1 cellular context compared by ENCODE assay signal in the genomic region with DNA sequence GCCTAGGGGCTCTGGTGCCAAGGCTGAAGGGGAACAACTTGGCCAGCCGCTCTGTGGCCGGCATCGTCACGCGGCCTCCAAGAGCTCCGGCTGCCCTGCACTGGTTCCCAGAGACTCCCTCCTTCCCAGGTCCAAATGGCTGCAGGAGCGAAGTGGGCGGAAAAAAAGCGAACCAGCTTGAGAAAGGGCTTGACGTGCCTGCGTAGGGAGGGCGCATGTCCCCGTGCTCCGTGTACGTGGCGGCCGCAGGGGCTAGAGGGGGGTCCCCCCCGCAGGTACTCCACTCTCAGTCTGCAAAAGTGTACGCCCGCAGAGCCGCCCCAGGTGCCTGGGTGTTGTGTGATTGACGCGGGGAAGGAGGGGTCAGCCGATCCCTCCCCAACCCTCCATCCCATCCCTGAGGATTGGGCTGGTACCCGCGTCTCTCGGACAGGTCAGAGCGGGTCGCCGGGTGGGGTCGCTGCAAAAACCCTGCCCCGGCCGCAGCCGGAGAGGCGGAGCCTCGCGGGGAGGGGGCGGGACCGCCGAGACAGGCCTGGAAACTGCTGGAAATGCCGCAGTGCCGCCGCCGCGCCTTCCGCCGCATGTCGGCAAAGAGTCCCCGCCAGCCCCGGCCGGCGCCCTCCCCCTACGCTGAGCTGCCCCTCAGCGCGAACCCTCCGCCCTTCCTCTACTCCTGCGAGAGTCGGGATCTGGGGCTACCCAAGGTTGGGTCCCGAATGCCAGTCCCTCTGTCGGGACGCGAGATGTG.
TF ChIP-seq lines count a peak whose summit lies in the region.

No MANE protein-coding gene starts in this region.

TF ChIP-seq in K562, 482 proteins besides CTCF, POLR2A, EP300 and RAD21 (continued from another document and continues in another):
- TF ChIP-seq, protein P1, sequence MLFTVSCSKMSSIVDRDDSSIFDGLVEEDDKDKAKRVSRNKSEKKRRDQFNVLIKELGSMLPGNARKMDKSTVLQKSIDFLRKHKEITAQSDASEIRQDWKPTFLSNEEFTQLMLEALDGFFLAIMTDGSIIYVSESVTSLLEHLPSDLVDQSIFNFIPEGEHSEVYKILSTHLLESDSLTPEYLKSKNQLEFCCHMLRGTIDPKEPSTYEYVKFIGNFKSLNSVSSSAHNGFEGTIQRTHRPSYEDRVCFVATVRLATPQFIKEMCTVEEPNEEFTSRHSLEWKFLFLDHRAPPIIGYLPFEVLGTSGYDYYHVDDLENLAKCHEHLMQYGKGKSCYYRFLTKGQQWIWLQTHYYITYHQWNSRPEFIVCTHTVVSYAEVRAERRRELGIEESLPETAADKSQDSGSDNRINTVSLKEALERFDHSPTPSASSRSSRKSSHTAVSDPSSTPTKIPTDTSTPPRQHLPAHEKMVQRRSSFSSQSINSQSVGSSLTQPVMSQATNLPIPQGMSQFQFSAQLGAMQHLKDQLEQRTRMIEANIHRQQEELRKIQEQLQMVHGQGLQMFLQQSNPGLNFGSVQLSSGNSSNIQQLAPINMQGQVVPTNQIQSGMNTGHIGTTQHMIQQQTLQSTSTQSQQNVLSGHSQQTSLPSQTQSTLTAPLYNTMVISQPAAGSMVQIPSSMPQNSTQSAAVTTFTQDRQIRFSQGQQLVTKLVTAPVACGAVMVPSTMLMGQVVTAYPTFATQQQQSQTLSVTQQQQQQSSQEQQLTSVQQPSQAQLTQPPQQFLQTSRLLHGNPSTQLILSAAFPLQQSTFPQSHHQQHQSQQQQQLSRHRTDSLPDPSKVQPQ (CRISPR knock-in tag; IDR thresholded peaks at IDR 0.05; ENCODE audit: borderline replicate concordance) = no peak
- TF ChIP-seq ZNF830 (CRISPR knock-in tag; IDR thresholded peaks at IDR 0.05) (no peak), NFIC (IDR thresholded peaks at IDR 0.05) (no peak), CREM (IDR thresholded peaks at IDR 0.05; ENCODE audit: low read depth) (peak; percentile 85), SLC30A9 (CRISPR knock-in tag; IDR thresholded peaks at IDR 0.05) (no peak), RBM22 (IDR thresholded peaks at IDR 0.05; ENCODE audit: low read depth, low read length, poor library complexity, severe bottlenecking) (peak; percentile 43), ZBTB1 (CRISPR knock-in tag; IDR thresholded peaks at IDR 0.05; ENCODE audit: borderline replicate concordance, low read depth) (no peak; the same call in 1 of the 2 replicates), MEF2A (IDR thresholded peaks at IDR 0.05; ENCODE audit: control insufficient read depth, low read depth, low read length) (0 out of 2 replicates have a peak, but pooled peaks have one; percentile 30), MECOM (CRISPR knock-in tag; IDR thresholded peaks at IDR 0.05) (no peak), KDM5B (IDR thresholded peaks at IDR 0.05; ENCODE audit: insufficient replicate concordance, low read depth, low read length) (no peak), CBX2 (IDR thresholded peaks at IDR 0.05; ENCODE audit: insufficient read depth, low read length, poor library complexity, severe bottlenecking) (no peak), KLF13 (tag; IDR thresholded peaks at IDR 0.05; ENCODE audit: borderline replicate concordance, low read depth) (peak; percentile 16; the same call in 1 of the 2 replicates), SMAD1 (IDR thresholded peaks at IDR 0.05; ENCODE audit: low read depth, low read length, partially characterized antibody) (no peak), JUNB (CRISPR knock-in tag; conservative IDR thresholded peaks at IDR 0.05) (no peak), FUS (optimal IDR thresholded peaks at IDR 0.05; ENCODE audit: low read depth, low read length) (no peak), KDM2B (CRISPR knock-in tag; IDR thresholded peaks at IDR 0.05) (0 out of 2 replicates have a peak, but pooled peaks have one; percentile 11), SP2 (IDR thresholded peaks at IDR 0.05; ENCODE audit: extremely low read depth, low read depth, low read length, poor library complexity, severe bottlenecking) (no peak), SRSF1 (IDR thresholded peaks at IDR 0.05; ENCODE audit: low read depth, low read length) (no peak), POLR2B (IDR thresholded peaks at IDR 0.05; ENCODE audit: low read depth, partially characterized antibody) (no peak), ILF3 (IDR thresholded peaks at IDR 0.05; ENCODE audit: borderline replicate concordance) (no peak), NCOA6 (IDR thresholded peaks at IDR 0.05) (0 out of 2 replicates have a peak, but pooled peaks have one; percentile 37), FOSL1 (tag; conservative IDR thresholded peaks at IDR 0.05) (no peak), ZKSCAN1 (IDR thresholded peaks at IDR 0.05; ENCODE audit: low read depth, low read length) (0 out of 2 replicates have a peak, but pooled peaks have one; percentile 53), CHD2 (IDR thresholded peaks at IDR 0.05; ENCODE audit: low read depth, low read length) (peak; percentile 87)
- TF ChIP-seq, protein P2, sequence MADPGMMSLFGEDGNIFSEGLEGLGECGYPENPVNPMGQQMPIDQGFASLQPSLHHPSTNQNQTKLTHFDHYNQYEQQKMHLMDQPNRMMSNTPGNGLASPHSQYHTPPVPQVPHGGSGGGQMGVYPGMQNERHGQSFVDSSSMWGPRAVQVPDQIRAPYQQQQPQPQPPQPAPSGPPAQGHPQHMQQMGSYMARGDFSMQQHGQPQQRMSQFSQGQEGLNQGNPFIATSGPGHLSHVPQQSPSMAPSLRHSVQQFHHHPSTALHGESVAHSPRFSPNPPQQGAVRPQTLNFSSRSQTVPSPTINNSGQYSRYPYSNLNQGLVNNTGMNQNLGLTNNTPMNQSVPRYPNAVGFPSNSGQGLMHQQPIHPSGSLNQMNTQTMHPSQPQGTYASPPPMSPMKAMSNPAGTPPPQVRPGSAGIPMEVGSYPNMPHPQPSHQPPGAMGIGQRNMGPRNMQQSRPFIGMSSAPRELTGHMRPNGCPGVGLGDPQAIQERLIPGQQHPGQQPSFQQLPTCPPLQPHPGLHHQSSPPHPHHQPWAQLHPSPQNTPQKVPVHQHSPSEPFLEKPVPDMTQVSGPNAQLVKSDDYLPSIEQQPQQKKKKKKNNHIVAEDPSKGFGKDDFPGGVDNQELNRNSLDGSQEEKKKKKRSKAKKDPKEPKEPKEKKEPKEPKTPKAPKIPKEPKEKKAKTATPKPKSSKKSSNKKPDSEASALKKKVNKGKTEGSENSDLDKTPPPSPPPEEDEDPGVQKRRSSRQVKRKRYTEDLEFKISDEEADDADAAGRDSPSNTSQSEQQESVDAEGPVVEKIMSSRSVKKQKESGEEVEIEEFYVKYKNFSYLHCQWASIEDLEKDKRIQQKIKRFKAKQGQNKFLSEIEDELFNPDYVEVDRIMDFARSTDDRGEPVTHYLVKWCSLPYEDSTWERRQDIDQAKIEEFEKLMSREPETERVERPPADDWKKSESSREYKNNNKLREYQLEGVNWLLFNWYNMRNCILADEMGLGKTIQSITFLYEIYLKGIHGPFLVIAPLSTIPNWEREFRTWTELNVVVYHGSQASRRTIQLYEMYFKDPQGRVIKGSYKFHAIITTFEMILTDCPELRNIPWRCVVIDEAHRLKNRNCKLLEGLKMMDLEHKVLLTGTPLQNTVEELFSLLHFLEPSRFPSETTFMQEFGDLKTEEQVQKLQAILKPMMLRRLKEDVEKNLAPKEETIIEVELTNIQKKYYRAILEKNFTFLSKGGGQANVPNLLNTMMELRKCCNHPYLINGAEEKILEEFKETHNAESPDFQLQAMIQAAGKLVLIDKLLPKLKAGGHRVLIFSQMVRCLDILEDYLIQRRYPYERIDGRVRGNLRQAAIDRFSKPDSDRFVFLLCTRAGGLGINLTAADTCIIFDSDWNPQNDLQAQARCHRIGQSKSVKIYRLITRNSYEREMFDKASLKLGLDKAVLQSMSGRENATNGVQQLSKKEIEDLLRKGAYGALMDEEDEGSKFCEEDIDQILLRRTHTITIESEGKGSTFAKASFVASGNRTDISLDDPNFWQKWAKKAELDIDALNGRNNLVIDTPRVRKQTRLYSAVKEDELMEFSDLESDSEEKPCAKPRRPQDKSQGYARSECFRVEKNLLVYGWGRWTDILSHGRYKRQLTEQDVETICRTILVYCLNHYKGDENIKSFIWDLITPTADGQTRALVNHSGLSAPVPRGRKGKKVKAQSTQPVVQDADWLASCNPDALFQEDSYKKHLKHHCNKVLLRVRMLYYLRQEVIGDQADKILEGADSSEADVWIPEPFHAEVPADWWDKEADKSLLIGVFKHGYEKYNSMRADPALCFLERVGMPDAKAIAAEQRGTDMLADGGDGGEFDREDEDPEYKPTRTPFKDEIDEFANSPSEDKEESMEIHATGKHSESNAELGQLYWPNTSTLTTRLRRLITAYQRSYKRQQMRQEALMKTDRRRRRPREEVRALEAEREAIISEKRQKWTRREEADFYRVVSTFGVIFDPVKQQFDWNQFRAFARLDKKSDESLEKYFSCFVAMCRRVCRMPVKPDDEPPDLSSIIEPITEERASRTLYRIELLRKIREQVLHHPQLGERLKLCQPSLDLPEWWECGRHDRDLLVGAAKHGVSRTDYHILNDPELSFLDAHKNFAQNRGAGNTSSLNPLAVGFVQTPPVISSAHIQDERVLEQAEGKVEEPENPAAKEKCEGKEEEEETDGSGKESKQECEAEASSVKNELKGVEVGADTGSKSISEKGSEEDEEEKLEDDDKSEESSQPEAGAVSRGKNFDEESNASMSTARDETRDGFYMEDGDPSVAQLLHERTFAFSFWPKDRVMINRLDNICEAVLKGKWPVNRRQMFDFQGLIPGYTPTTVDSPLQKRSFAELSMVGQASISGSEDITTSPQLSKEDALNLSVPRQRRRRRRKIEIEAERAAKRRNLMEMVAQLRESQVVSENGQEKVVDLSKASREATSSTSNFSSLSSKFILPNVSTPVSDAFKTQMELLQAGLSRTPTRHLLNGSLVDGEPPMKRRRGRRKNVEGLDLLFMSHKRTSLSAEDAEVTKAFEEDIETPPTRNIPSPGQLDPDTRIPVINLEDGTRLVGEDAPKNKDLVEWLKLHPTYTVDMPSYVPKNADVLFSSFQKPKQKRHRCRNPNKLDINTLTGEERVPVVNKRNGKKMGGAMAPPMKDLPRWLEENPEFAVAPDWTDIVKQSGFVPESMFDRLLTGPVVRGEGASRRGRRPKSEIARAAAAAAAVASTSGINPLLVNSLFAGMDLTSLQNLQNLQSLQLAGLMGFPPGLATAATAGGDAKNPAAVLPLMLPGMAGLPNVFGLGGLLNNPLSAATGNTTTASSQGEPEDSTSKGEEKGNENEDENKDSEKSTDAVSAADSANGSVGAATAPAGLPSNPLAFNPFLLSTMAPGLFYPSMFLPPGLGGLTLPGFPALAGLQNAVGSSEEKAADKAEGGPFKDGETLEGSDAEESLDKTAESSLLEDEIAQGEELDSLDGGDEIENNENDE (IDR thresholded peaks at IDR 0.05; ENCODE audit: low read depth, low read length) = no peak
- TF ChIP-seq, protein P3, sequence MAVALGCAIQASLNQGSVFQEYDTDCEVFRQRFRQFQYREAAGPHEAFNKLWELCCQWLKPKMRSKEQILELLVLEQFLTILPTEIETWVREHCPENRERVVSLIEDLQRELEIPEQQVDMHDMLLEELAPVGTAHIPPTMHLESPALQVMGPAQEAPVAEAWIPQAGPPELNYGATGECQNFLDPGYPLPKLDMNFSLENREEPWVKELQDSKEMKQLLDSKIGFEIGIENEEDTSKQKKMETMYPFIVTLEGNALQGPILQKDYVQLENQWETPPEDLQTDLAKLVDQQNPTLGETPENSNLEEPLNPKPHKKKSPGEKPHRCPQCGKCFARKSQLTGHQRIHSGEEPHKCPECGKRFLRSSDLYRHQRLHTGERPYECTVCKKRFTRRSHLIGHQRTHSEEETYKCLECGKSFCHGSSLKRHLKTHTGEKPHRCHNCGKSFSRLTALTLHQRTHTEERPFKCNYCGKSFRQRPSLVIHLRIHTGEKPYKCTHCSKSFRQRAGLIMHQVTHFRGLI (CRISPR knock-in tag; IDR thresholded peaks at IDR 0.05) = no peak
- TF ChIP-seq, protein P4, sequence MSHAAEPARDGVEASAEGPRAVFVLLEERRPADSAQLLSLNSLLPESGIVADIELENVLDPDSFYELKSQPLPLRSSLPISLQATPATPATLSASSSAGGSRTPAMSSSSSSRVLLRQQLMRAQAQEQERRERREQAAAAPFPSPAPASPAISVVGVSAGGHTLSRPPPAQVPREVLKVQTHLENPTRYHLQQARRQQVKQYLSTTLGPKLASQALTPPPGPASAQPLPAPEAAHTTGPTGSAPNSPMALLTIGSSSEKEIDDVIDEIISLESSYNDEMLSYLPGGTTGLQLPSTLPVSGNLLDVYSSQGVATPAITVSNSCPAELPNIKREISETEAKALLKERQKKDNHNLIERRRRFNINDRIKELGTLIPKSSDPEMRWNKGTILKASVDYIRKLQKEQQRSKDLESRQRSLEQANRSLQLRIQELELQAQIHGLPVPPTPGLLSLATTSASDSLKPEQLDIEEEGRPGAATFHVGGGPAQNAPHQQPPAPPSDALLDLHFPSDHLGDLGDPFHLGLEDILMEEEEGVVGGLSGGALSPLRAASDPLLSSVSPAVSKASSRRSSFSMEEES (CRISPR knock-in tag; IDR thresholded peaks at IDR 0.05) = no peak
- TF ChIP-seq, protein P5, sequence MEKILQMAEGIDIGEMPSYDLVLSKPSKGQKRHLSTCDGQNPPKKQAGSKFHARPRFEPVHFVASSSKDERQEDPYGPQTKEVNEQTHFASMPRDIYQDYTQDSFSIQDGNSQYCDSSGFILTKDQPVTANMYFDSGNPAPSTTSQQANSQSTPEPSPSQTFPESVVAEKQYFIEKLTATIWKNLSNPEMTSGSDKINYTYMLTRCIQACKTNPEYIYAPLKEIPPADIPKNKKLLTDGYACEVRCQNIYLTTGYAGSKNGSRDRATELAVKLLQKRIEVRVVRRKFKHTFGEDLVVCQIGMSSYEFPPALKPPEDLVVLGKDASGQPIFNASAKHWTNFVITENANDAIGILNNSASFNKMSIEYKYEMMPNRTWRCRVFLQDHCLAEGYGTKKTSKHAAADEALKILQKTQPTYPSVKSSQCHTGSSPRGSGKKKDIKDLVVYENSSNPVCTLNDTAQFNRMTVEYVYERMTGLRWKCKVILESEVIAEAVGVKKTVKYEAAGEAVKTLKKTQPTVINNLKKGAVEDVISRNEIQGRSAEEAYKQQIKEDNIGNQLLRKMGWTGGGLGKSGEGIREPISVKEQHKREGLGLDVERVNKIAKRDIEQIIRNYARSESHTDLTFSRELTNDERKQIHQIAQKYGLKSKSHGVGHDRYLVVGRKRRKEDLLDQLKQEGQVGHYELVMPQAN (IDR thresholded peaks at IDR 0.05; ENCODE audit: borderline replicate concordance) = peak; percentile 69; the same call in 1 of the 2 replicates
- TF ChIP-seq, protein P6, sequence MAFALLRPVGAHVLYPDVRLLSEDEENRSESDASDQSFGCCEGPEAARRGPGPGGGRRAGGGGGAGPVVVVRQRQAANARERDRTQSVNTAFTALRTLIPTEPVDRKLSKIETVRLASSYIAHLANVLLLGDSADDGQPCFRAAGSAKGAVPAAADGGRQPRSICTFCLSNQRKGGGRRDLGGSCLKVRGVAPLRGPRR (CRISPR knock-in tag; IDR thresholded peaks at IDR 0.05) = no peak
- TF ChIP-seq, protein P7, sequence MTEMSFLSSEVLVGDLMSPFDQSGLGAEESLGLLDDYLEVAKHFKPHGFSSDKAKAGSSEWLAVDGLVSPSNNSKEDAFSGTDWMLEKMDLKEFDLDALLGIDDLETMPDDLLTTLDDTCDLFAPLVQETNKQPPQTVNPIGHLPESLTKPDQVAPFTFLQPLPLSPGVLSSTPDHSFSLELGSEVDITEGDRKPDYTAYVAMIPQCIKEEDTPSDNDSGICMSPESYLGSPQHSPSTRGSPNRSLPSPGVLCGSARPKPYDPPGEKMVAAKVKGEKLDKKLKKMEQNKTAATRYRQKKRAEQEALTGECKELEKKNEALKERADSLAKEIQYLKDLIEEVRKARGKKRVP (CRISPR knock-in tag; IDR thresholded peaks at IDR 0.05) = no peak
